In the genomic region with DNA sequence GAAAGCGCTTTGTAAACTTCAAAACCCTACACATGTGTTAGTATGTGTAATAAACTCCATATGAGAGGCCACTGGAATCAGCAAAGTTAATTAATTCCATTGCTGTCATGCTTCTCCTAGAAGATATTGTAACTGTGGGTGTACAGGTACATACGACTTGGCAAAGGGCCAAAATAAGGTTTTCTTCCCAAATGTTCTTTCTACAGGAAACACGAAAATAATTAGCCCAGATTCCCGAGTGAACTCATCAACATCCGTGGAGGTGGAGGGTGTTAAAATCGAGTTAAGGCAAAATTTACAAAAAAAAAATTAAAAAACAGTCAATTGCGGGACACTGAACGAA, we compare ENCODE assay signal across 8 cellular contexts. TPM values are rescaled to one million over a fixed set of nuclear protein-coding genes. Genes with fewer than 3 reads are reported as not detected.
DNase-seq lines count a peak whose midpoint lies in the region; ATAC-seq, FAIRE-seq and TF ChIP-seq lines count a peak whose summit lies in the region.

No MANE protein-coding gene starts in this region.

- intact Hi-C loops in CD8-positive, alpha-beta T cell (cut with DNase I, micrococcal nuclease), result loop anchor here in 1 of 2 experiments (2.0 kb wide), 1 partner anchor 194 kb away; a partner anchor contains a TSS

- peaks cover 42% of the 10 kb centered on the region for H3K4me1 Mint-ChIP-seq in CD8-positive, alpha-beta T cell (ENCODE audit: low read depth)

- peak overlapping the region; percentile 62 for H3K27ac Mint-ChIP-seq in CD8-positive, alpha-beta T cell

- peaks cover 3% of the 10 kb centered on the region for H3K27me3 Mint-ChIP-seq in CD8-positive, alpha-beta T cell (ENCODE audit: low read depth)

- DNase-seq in CD8-positive, alpha-beta T cell, result no peak
- DNase-seq in H4 (ENCODE audit: low spot score) (peak; percentile 12), NT2/D1 (ENCODE audit: low read depth, low spot score) (no peak), D721Med (ENCODE audit: insufficient read length, low spot score) (no peak), GM12892 (ENCODE audit: insufficient read length) (no peak)
- DNase-seq in activated CD8-positive, alpha-beta memory T cell treated with anti-CD3 and anti-CD28 coated beads for 24 hours, result no peak

- 0 to 3% methylated on average over 5 to 8 of the region's 8 CpGs for whole genome bisulfite sequencing in ectodermal cell, 2 experiments

- peaks cover 9% of the 10 kb centered on the region for H3K36me3 Mint-ChIP-seq in CD8-positive, alpha-beta T cell

- FAIRE-seq in D721Med (lab: Jason Lieb, UNC), result no peak
- no peak for FAIRE-seq in GM12892 (lab: Jason Lieb, UNC)

- no peaks in the 10 kb centered on the region for H3K36me3 ChIP-seq in CD8-positive, alpha-beta T cell (ENCODE audit: insufficient read depth, low read length)
- H3K36me3 ChIP-seq in NT2/D1 (ENCODE audit: insufficient read depth, insufficient read length, low read length) (peaks cover 2% of the 10 kb centered on the region), ectodermal cell (ENCODE audit: control insufficient read depth, insufficient read depth, low read length) (no peaks in the 10 kb centered on the region), muscle layer of duodenum (ENCODE audit: control insufficient read depth in 1 of 2, insufficient read depth in 2 of 2, low read length in 2 of 2) (no peaks in the 10 kb centered on the region)

- TF ChIP-seq CTCF in CD8-positive, alpha-beta T cell (IDR thresholded peaks at IDR 0.05), result no peak
- no peak for TF ChIP-seq CTCF in D721Med (IDR thresholded peaks at IDR 0.05; ENCODE audit: insufficient read depth, missing control alignments)

- peak overlapping the region; percentile 94 for H3K4me3 Mint-ChIP-seq in CD8-positive, alpha-beta T cell

- POLR2A ChIA-PET in CD8-positive, alpha-beta T cell (lab: Charles Lee), result no interaction called here

- H3K4me3 ChIP-seq in CD8-positive, alpha-beta T cell (ENCODE audit: low read depth, low read length), result peak overlapping the region; percentile 90
- peak overlapping the region; percentile 78 for H3K4me3 ChIP-seq in NT2/D1 (ENCODE audit: insufficient read length, low read depth)
- peak overlapping the region; percentile 83 for H3K4me3 ChIP-seq in ectodermal cell (ENCODE audit: insufficient read depth, low read depth, low read length)
- H3K4me3 ChIP-seq in muscle layer of duodenum (ENCODE audit: low read depth in 1 of 2, low read length in 2 of 2), result peak overlapping the region; percentile 94 to 97

- no peaks in the 10 kb centered on the region for H3K9me3 ChIP-seq in CD8-positive, alpha-beta T cell (ENCODE audit: low read length)
- H3K9me3 ChIP-seq in NT2/D1 (ENCODE audit: insufficient read depth, low read length) (no peaks in the 10 kb centered on the region; the same call in 1 of the 2 replicates), ectodermal cell (ENCODE audit: control insufficient read depth, low read length) (no peaks in the 10 kb centered on the region), muscle layer of duodenum (ENCODE audit: control insufficient read depth in 1 of 2, low read length in 2 of 2) (no peaks in the 10 kb centered on the region)

- CTCF ChIA-PET in CD8-positive, alpha-beta T cell (lab: Charles Lee), result interaction anchor here (1.0 kb wide), 1 partner anchor 195 kb away, joined by 3 read pairs; no protein-coding TSS in a partner anchor

- H3K9ac ChIP-seq in NT2/D1 (ENCODE audit: insufficient read length, low read depth), result peak overlapping the region; percentile 96

- no peak overlapping the region for H3K27ac ChIP-seq in CD8-positive, alpha-beta T cell (ENCODE audit: low read depth, low read length)
- peak overlapping the region; percentile 96 for H3K27ac ChIP-seq in ectodermal cell (ENCODE audit: insufficient read depth, low read depth, low read length, poor library complexity, severe bottlenecking)
- peak overlapping the region; percentile 43 for H3K27ac ChIP-seq in muscle layer of duodenum (ENCODE audit: low read length)

- H3K4me1 ChIP-seq in CD8-positive, alpha-beta T cell (ENCODE audit: insufficient read depth, low read length), result peaks cover 6% of the 10 kb centered on the region
- no peaks in the 10 kb centered on the region for H3K4me1 ChIP-seq in NT2/D1 (ENCODE audit: insufficient read depth, insufficient read length)
- peaks cover 5% of the 10 kb centered on the region for H3K4me1 ChIP-seq in ectodermal cell (ENCODE audit: control insufficient read depth, insufficient read depth, low read length)
- peaks cover 5 to 10% of the 10 kb centered on the region in 2 donors for H3K4me1 ChIP-seq in muscle layer of duodenum (ENCODE audit: control insufficient read depth in 1 of 2, insufficient read depth in 2 of 2, low read length in 2 of 2)

- ATAC-seq in CD8-positive, alpha-beta T cell, result no peak

- no peak for TF ChIP-seq POLR2A in GM12892 (IDR thresholded peaks at IDR 0.05; ENCODE audit: low read depth, low read length)

- H3K9me3 Mint-ChIP-seq in CD8-positive, alpha-beta T cell, result no peaks in the 10 kb centered on the region

- no peaks in the 10 kb centered on the region for H3K27me3 ChIP-seq in CD8-positive, alpha-beta T cell (ENCODE audit: insufficient read depth, low read length)
- H3K27me3 ChIP-seq in NT2/D1 (ENCODE audit: insufficient read depth, insufficient read length) (no peaks in the 10 kb centered on the region), ectodermal cell (ENCODE audit: control insufficient read depth, insufficient read depth, low read length, poor library complexity, severe bottlenecking) (no peaks in the 10 kb centered on the region), muscle layer of duodenum (ENCODE audit: low read depth, low read length) (no peaks in the 10 kb centered on the region)

RNA-seq across cellular contexts. Expression of a gene that starts 0.6 kb away (rescaled TPM):
- 1 to 10 TPM; 4.3 to 6.7 TPM for total RNA-seq in CD8-positive, alpha-beta T cell
- 35.9 and 37.7 TPM in 2 replicates for total RNA-seq in H4 (2014; rRNA removed; shearing (Covaris generic))
- polyA plus RNA-seq in ectodermal cell (2013, experiment 1 of 4), result 65.3 TPM
- polyA plus RNA-seq in ectodermal cell (2013, experiment 2 of 4), result 60.8 TPM
- 47.1 TPM for polyA plus RNA-seq in ectodermal cell (2013, experiment 3 of 4)
- 58.5 TPM for polyA plus RNA-seq in ectodermal cell (2013, experiment 4 of 4)
- polyA plus RNA-seq in GM12892 (2012; ENCODE audit: missing spikeins), result 41.3 TPM
